8 cellular contexts compared by ENCODE assay signal in the genomic region with DNA sequence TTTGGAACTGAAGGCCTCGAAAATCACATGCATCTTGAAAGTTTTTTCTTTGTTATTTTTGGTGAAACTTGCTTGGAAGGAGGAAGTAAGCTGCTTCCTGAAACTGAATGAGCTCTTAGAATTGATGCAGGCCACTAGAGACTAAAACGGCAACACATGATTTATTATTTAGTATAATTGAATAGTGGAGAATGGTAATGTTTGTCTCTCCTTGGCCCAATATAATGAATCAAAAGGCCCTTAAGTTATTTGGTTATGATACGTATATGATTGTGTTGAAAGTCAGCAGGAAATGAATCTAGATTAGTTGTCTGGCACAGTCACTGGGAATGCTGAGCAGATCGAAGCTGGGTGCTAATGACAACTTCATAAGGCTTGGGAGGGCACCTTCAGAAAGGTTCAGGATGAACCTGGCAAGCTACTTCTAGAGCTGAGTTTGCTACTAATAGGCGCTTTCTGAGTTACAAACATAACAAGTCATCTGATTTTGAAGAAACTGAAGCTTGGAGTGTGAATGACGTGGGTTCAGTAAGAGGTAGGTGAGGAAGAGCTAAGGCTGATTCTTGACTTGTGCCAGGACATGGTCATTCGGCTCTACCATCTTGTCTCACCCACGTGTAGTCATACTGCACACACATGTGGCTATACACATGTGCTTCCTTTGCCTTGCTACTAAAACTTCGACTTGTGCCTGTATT. TPM values are rescaled to one million over a fixed set of nuclear protein-coding genes. Genes with fewer than 3 reads are reported as not detected.
DNase-seq lines count a peak whose midpoint lies in the region; ATAC-seq and TF ChIP-seq lines count a peak whose summit lies in the region.

No MANE protein-coding gene starts in this region.

- ATAC-seq in omental fat pad (ENCODE audit: low FRiP score) (peak; percentile 18), GM18870 (IDR thresholded peaks at IDR 0.05; ENCODE audit: unreplicated experiment) (no peak), GM21529 (IDR thresholded peaks at IDR 0.05; ENCODE audit: unreplicated experiment) (no peak)

- no peak for TF ChIP-seq CTCF in omental fat pad (IDR thresholded peaks at IDR 0.05)

- peak; percentile 68 for DNase-seq in COLO829 (ENCODE audit: low spot score)
- DNase-seq in NCI-H1417 (lab: John Stamatoyannopoulos, UW): peak in 2 of 3 experiments; percentile 30 to 68
- peak; percentile 93 for DNase-seq in dermis blood vessel endothelial cell
- no peak for DNase-seq in omental fat pad (ENCODE audit: low spot score)
- DNase-seq in DMS114 treated with DMSO at 0.1 percent for 48 hours (lab: John Stamatoyannopoulos, UW; ENCODE audit: unreplicated experiment): no peak
- DNase-seq in HK-2 (ENCODE audit: unreplicated experiment): no peak

RNA-seq across cellular contexts. Expression of a gene that starts 56.2 kb away (rescaled TPM):
- total RNA-seq in dermis blood vessel endothelial cell (152 and 157 TPM in 2 replicates), omental fat pad (10 to 100 TPM; 35.6 to 81.7 (median 61.0) TPM)

Comparison
In these comparisons a context has a peak if more than half of its experiments do, and no peak if none do; other contexts are left out.
1. DNase-seq: peak in COLO829 (single experiment), NCI-H1417 (2 of 3) and dermis blood vessel endothelial cell (single experiment); none in omental fat pad (single experiment), DMS114 treated with DMSO at 0.1 percent for 48 hours (single experiment) and HK-2 (single experiment).